Comparison of ENCODE assay signal across 7 cellular contexts in the genomic region with DNA sequence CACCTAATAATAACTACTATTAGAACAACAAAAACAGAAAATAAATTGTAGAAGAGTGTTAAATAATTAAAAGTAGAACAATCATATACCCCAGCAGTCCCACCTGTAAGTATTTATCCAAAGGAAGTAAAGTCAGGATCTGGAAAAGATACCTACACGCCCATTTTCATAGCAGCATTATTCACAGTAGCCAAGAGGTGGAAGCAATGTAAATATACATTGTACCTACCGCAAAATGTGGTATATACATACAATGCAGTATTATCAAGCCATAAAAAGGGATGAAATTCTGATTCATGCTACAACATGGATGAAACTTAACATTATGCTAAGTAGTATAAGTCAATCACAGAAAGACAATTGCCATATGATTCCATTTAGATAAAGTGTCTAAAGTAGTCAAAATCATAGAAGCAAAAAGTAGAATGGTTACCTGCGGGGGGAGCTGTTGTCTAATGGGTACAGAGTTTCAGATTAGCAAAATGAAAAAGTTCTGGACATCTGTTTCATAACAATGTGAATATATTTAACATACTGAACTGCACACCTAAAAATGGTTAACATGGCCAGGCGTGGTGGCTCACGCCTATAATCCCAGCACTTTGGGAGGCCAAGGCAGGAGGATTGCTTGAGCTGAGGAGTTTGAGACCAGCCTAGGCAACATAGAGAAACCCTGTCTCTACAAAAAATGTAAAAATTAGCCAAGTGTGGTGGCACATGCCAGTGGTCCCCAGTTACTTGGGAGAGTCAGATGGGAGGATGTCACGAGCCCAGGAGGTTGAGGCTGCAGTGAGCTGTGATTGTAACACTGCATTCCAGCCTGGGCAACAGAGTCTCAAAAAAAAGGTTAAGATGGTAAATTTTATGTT. TPM values are rescaled to one million over a fixed set of nuclear protein-coding genes. Genes with fewer than 3 reads are reported as not detected.
DNase-seq lines count a peak whose midpoint lies in the region; ATAC-seq, FAIRE-seq and TF ChIP-seq lines count a peak whose summit lies in the region.

No MANE protein-coding gene starts in this region.

- RAD21 ChIA-PET in GM12878 (lab: Charles Lee; ENCODE audit: unreplicated experiment): interaction anchor here (0.6 to 2.1 kb wide), 14 partner anchors 26 to 550 kb away, joined by 3 to 24 read pairs (median 4); a partner anchor contains a TSS

- H3K4me1 Mint-ChIP-seq in stimulated activated naive B cell treated with anti-CD40 and anti-IgM and Interleukin-4, amounts not matched to agents 10 μg/mL and 1 μg/mL and 100 μg/mL, for 72 hours: peaks cover 6 to 9% of the 10 kb centered on the region in 2 donors

- H3K4me2 ChIP-seq in GM12878 (ENCODE audit: control insufficient read depth, insufficient read depth): 0 out of 2 replicates have a peak overlapping the region, but pooled peaks have one; percentile 30

- H3K36me3 Mint-ChIP-seq in stimulated activated naive B cell treated with anti-CD40 and anti-IgM and Interleukin-4, amounts not matched to agents 10 μg/mL and 1 μg/mL and 100 μg/mL, for 72 hours: no peaks in the 10 kb centered on the region

- H4K20me1 ChIP-seq in GM12878 (ENCODE audit: control insufficient read depth, insufficient read depth): no peaks in the 10 kb centered on the region

- TF ChIP-seq CTCF in GM12875 (IDR thresholded peaks at IDR 0.05; ENCODE audit: borderline replicate concordance, insufficient read depth, low read depth, low read length): peak; percentile 29; the same call in 1 of the 2 replicates
- TF ChIP-seq CTCF in NB4 (IDR thresholded peaks at IDR 0.05; ENCODE audit: low read depth, low read length): peak; percentile 73
- peak; percentile 62 to 77 (median 64); a peak in 5 of 6 replicates for TF ChIP-seq CTCF in GM12878 (IDR thresholded peaks at IDR 0.05 in 2 of 3, conservative IDR thresholded peaks at IDR 0.05 in 1 of 3; ENCODE audit: control insufficient read depth in 2 of 3, extremely low read depth in 1 of 3, insufficient read depth in 1 of 3, low read depth in 3 of 3, low read length in 3 of 3)

- TF ChIP-seq POLR2A in NB4 (IDR thresholded peaks at IDR 0.05; ENCODE audit: extremely low read depth, insufficient read length): no peak
- no peak for TF ChIP-seq POLR2A in GM12878 (IDR thresholded peaks at IDR 0.05; ENCODE audit: low read depth, low read length)

- in situ Hi-C loops in GM12878 (cut with MboI): loop anchor here (5.0 kb wide), 3 partner anchors 254 to 549 kb away; no protein-coding TSS in a partner anchor

- H3K9me3 ChIP-seq in GM12878 (replicated peaks; ENCODE audit: control insufficient read depth, insufficient read depth, low read length): no peaks in the 10 kb centered on the region

- H3K9ac ChIP-seq in GM12878 (ENCODE audit: control insufficient read depth, insufficient read depth, low read length): no peak overlapping the region

- H3K27me3 ChIP-seq in GM12878 (replicated peaks in 1 of 2; ENCODE audit: control insufficient read depth in 2 of 2, insufficient read depth in 2 of 2, low read length in 1 of 2): no peaks in the 10 kb centered on the region

- H3K27me3 Mint-ChIP-seq in stimulated activated naive B cell treated with anti-CD40 and anti-IgM and Interleukin-4, amounts not matched to agents 10 μg/mL and 1 μg/mL and 100 μg/mL, for 72 hours: peaks cover 6 to 13% of the 10 kb centered on the region in 2 donors

- H2AFZ ChIP-seq in GM12878 (ENCODE audit: control insufficient read depth, low read depth, low read length): peak overlapping the region; percentile 66

- H3K4me1 ChIP-seq in GM12878 (ENCODE audit: control insufficient read depth, insufficient read depth, low read length): peaks cover 5% of the 10 kb centered on the region

- POLR2A ChIA-PET in GM12878 (lab: Charles Lee): interaction anchor here (0.6 kb wide), 1 partner anchor 202 kb away, joined by 3 read pairs; no protein-coding TSS in a partner anchor

- ATAC-seq in GM12878: peak; percentile 95
- ATAC-seq in stimulated activated naive B cell treated with anti-CD40 and anti-IgM and Interleukin-4, amounts not matched to agents 10 μg/mL and 1 μg/mL and 100 μg/mL, for 72 hours (replicated peaks): peak; percentile 83 to 84
- no peak for ATAC-seq in HG02973 (IDR thresholded peaks at IDR 0.05; ENCODE audit: unreplicated experiment)

- H3K27ac ChIP-seq in GM12878 (ENCODE audit: control insufficient read depth, insufficient read depth): no peak overlapping the region

- H3K4me3 Mint-ChIP-seq in stimulated activated naive B cell treated with anti-CD40 and anti-IgM and Interleukin-4, amounts not matched to agents 10 μg/mL and 1 μg/mL and 100 μg/mL, for 72 hours: no peak overlapping the region

- H3K4me3 ChIP-seq in GM12875 (ENCODE audit: low read depth, low read length) (no peak overlapping the region), NB4 (ENCODE audit: low read depth, low read length) (no peak overlapping the region), GM12878 (no peak overlapping the region)

- no peaks in the 10 kb centered on the region for H3K36me3 ChIP-seq in GM12878 (ENCODE audit: control insufficient read depth in 2 of 2, insufficient read depth in 2 of 2, low read length in 1 of 2)

- H3K79me2 ChIP-seq in GM12878 (ENCODE audit: control insufficient read depth, insufficient read depth, low read length): no peaks in the 10 kb centered on the region

- 17% methylated on average over 6 of the region's 6 CpGs for WGBS in GM12878 (ENCODE audit: insufficient coverage, insufficient replicate concordance, low lambda C conversion rate, missing lambda C conversion rate)

- SMC1A ChIA-PET in GM12878 (lab: Charles Lee; ENCODE audit: uncharacterized antibody, unreplicated experiment): interaction anchor here (0.6 to 1.7 kb wide), 17 partner anchors 13 to 663 kb away, joined by 3 to 14 read pairs (median 4); a partner anchor contains a TSS

- intact Hi-C loops in GM12878 (cut with micrococcal nuclease; ENCODE audit: unreplicated experiment): loop anchor here (1.0 to 5.0 kb wide), 4 partner anchors 164 to 549 kb away; no protein-coding TSS in a partner anchor

- peak overlapping the region; percentile 26 for H3K27ac Mint-ChIP-seq in stimulated activated naive B cell treated with anti-CD40 and anti-IgM and Interleukin-4, amounts not matched to agents 10 μg/mL and 1 μg/mL and 100 μg/mL, for 72 hours

- no peaks in the 10 kb centered on the region for H3K9me3 Mint-ChIP-seq in stimulated activated naive B cell treated with anti-CD40 and anti-IgM and Interleukin-4, amounts not matched to agents 10 μg/mL and 1 μg/mL and 100 μg/mL, for 72 hours

- TF ChIP-seq RAD21 in GM12878 (IDR thresholded peaks at IDR 0.05; ENCODE audit: insufficient read depth, low read depth, low read length): peak; percentile 94

- BruUV-seq in GM12878 (replicated peaks; lab: Mats Ljungman, UMichigan): no TSS peak

- CTCF ChIA-PET in GM12878 (lab: Yijun Ruan, JAX): interaction anchor here (0.6 to 3.0 kb wide), 18 partner anchors 11 to 548 kb away, joined by 3 to 25 read pairs (median 4); a partner anchor contains a TSS

- no peak for TF ChIP-seq EP300 in GM12878 (IDR thresholded peaks at IDR 0.05; ENCODE audit: borderline replicate concordance in 1 of 2, control insufficient read depth in 1 of 2, low read depth in 2 of 2, low read length in 2 of 2)

- DNase-seq in NB4 (ENCODE audit: low read depth) (peak; percentile 83), SW480 (ENCODE audit: low spot score) (peak; percentile 85), GM12878 (ENCODE audit: low read depth, low spot score) (peak; percentile 53), kidney glomerular epithelial cell (lab: John Stamatoyannopoulos, UW) (peak; percentile 56)
- DNase-seq in stimulated activated naive B cell treated with anti-CD40 and anti-IgM and Interleukin-4, amounts not matched to agents 10 μg/mL and 1 μg/mL and 100 μg/mL, for 72 hours: peak; percentile 23

- FAIRE-seq in GM12878 (lab: Jason Lieb, UNC): peak; percentile 86

RNA-seq across cellular contexts. Expression of a gene that starts 6.0 kb away (rescaled TPM):
- total RNA-seq in GM12878 (2013; cell fraction: nucleolus; rRNA removed): 141 and 178 TPM in 2 replicates
- total RNA-seq in GM12878 (2014; rRNA removed) (71.3 and 75.3 TPM in 2 replicates), GM12878 (2014; rRNA removed; fragmentation: Illumina TruSeq; extraction: Trizol) (39.1 and 41.4 TPM in 2 replicates), GM12878 (2021) (41.6 and 48.1 TPM in 2 replicates)
- 49.3 TPM for polyA plus RNA-seq in GM12878 (2011; ENCODE audit: low read depth)
- polyA plus RNA-seq in GM12878 (2011; rRNA removed) (67.1 and 69.8 TPM in 2 replicates), GM12878 (2014; fragmentation: Illumina TruSeq; extraction: Trizol) (37.3 and 38.9 TPM in 2 replicates), GM12878 (2014; fragmentation: Nextera tagmentation; extraction: Ambion mirVana) (10 to 100 TPM; 20.8 to 21.0 TPM), GM12878 (2014; rRNA removed) (48.1 and 53.9 TPM in 2 replicates), GM12878 (2016; fragmentation: Nextera tagmentation; extraction: Ambion mirVana) (10 to 100 TPM; 55.6 to 57.4 TPM)
- 82.6 and 87.1 TPM in 2 replicates for polyA plus RNA-seq in GM12878 (2011; cell fraction: cytosol; rRNA removed)
- polyA plus RNA-seq in GM12878 (2011; cell fraction: nucleus; rRNA removed): 70.6 and 72.2 TPM in 2 replicates
- 51.2 and 51.5 TPM in 2 replicates for polyA plus RNA-seq in GM12878 (2012)
- polyA minus RNA-seq in GM12878 (2011; rRNA and poly(A)+ RNA removed): 58.4 and 72.4 TPM in 2 replicates
- 28.4 and 31.1 TPM in 2 replicates for polyA minus RNA-seq in GM12878 (2011; cell fraction: cytosol; rRNA and poly(A)+ RNA removed)
- 33.5 and 53.0 TPM in 2 replicates for polyA minus RNA-seq in GM12878 (2011; cell fraction: nucleus; rRNA and poly(A)+ RNA removed)

RNA-seq across cellular contexts. Expression of a gene that starts 14.4 kb away (rescaled TPM):
- 56.8 and 76.3 TPM in 2 replicates for total RNA-seq in GM12878 (2013; cell fraction: nucleolus; rRNA removed)
- 93.2 and 97.4 TPM in 2 replicates for total RNA-seq in GM12878 (2014; rRNA removed)
- 51.5 and 52.1 TPM in 2 replicates for total RNA-seq in GM12878 (2014; rRNA removed; fragmentation: Illumina TruSeq; extraction: Trizol)
- total RNA-seq in GM12878 (2021): 86.3 and 92.4 TPM in 2 replicates
- polyA plus RNA-seq in GM12878 (2011; ENCODE audit: low read depth): 40.2 TPM
- polyA plus RNA-seq in GM12878 (2011; rRNA removed): 56.0 and 82.9 TPM in 2 replicates
- 85.7 and 112 TPM in 2 replicates for polyA plus RNA-seq in GM12878 (2011; cell fraction: cytosol; rRNA removed)
- 182 and 194 TPM in 2 replicates for polyA plus RNA-seq in GM12878 (2011; cell fraction: nucleus; rRNA removed)
- polyA plus RNA-seq in GM12878 (2012): 57.3 and 65.1 TPM in 2 replicates
- 39.1 and 78.1 TPM in 2 replicates for polyA plus RNA-seq in GM12878 (2014; fragmentation: Illumina TruSeq; extraction: Trizol)
- polyA plus RNA-seq in GM12878 (2014; fragmentation: Nextera tagmentation; extraction: Ambion mirVana): 10 to 100 TPM; 19.8 to 48.3 TPM
- polyA plus RNA-seq in GM12878 (2014; rRNA removed): 79.6 and 93.8 TPM in 2 replicates
- polyA plus RNA-seq in GM12878 (2016; fragmentation: Nextera tagmentation; extraction: Ambion mirVana): 100 to 1,000 TPM; 127 to 136 TPM
- polyA minus RNA-seq in GM12878 (2011; rRNA and poly(A)+ RNA removed): 75.0 and 100 TPM in 2 replicates
- polyA minus RNA-seq in GM12878 (2011; cell fraction: cytosol; rRNA and poly(A)+ RNA removed): 26.6 and 29.3 TPM in 2 replicates
- polyA minus RNA-seq in GM12878 (2011; cell fraction: nucleus; rRNA and poly(A)+ RNA removed): 51.5 and 87.5 TPM in 2 replicates

RNA-seq across cellular contexts. Expression of a gene that starts 18.4 kb away (rescaled TPM):
- 59.5 and 66.5 TPM in 2 replicates for total RNA-seq in GM12878 (2013; cell fraction: nucleolus; rRNA removed)
- total RNA-seq in GM12878 (2014; rRNA removed) (60.6 and 63.5 TPM in 2 replicates), GM12878 (2014; rRNA removed; fragmentation: Illumina TruSeq; extraction: Trizol) (20.5 and 23.1 TPM in 2 replicates), GM12878 (2021) (103 and 104 TPM in 2 replicates)
- polyA plus RNA-seq in GM12878 (2011; ENCODE audit: low read depth): 21.1 TPM
- polyA plus RNA-seq in GM12878 (2011; rRNA removed) (16.7 and 33.8 TPM in 2 replicates), GM12878 (2014; fragmentation: Illumina TruSeq; extraction: Trizol) (39.9 and 56.7 TPM in 2 replicates), GM12878 (2014; fragmentation: Nextera tagmentation; extraction: Ambion mirVana) (1 to 10 TPM; 4.1 to 4.2 TPM), GM12878 (2014; rRNA removed) (44.7 and 49.1 TPM in 2 replicates), GM12878 (2016; fragmentation: Nextera tagmentation; extraction: Ambion mirVana) (10 to 100 TPM; 52.0 to 53.2 TPM)
- polyA plus RNA-seq in GM12878 (2011; cell fraction: cytosol; rRNA removed): 49.7 and 61.0 TPM in 2 replicates
- 98.8 and 106 TPM in 2 replicates for polyA plus RNA-seq in GM12878 (2011; cell fraction: nucleus; rRNA removed)
- 38.1 and 42.9 TPM in 2 replicates for polyA plus RNA-seq in GM12878 (2012)
- polyA minus RNA-seq in GM12878 (2011; rRNA and poly(A)+ RNA removed): 87.7 and 88.6 TPM in 2 replicates
- 34.1 and 34.2 TPM in 2 replicates for polyA minus RNA-seq in GM12878 (2011; cell fraction: cytosol; rRNA and poly(A)+ RNA removed)
- 25.9 and 35.4 TPM in 2 replicates for polyA minus RNA-seq in GM12878 (2011; cell fraction: nucleus; rRNA and poly(A)+ RNA removed)

RNA-seq across cellular contexts. Expression of a gene that starts 46.9 kb away (rescaled TPM):
- 0.15 TPM in 1 of 2 replicates, not detected in the other for total RNA-seq in GM12878 (2013; cell fraction: nucleolus; rRNA removed)
- total RNA-seq in GM12878 (2014; rRNA removed) (0.11 TPM in 1 of 2 replicates, not detected in the other), GM12878 (2014; rRNA removed; fragmentation: Illumina TruSeq; extraction: Trizol) (not detected in 2 replicates), GM12878 (2021) (0.08 TPM in 1 of 2 replicates, not detected in the other)
- not detected for polyA plus RNA-seq in GM12878 (2011; ENCODE audit: low read depth)
- polyA plus RNA-seq in GM12878 (2011; rRNA removed) (0.37 and 0.90 TPM in 2 replicates), GM12878 (2014; fragmentation: Illumina TruSeq; extraction: Trizol) (0.01 TPM in 1 of 2 replicates, not detected in the other), GM12878 (2014; fragmentation: Nextera tagmentation; extraction: Ambion mirVana) (not detected), GM12878 (2014; rRNA removed) (0.03 TPM in 1 of 2 replicates, not detected in the other), GM12878 (2016; fragmentation: Nextera tagmentation; extraction: Ambion mirVana) (not detected)
- polyA plus RNA-seq in GM12878 (2011; cell fraction: cytosol; rRNA removed): 0.87 and 1.0 TPM in 2 replicates
- polyA plus RNA-seq in GM12878 (2011; cell fraction: nucleus; rRNA removed): 4.4 and 6.9 TPM in 2 replicates
- 0.01 and 0.03 TPM in 2 replicates for polyA plus RNA-seq in GM12878 (2012)
- 0.66 and 1.6 TPM in 2 replicates for polyA minus RNA-seq in GM12878 (2011; rRNA and poly(A)+ RNA removed)
- polyA minus RNA-seq in GM12878 (2011; cell fraction: cytosol; rRNA and poly(A)+ RNA removed): 0.40 and 0.62 TPM in 2 replicates
- 1.6 and 2.1 TPM in 2 replicates for polyA minus RNA-seq in GM12878 (2011; cell fraction: nucleus; rRNA and poly(A)+ RNA removed)

Comparison
In these comparisons a context has a peak if more than half of its experiments do, and no peak if none do; other contexts are left out.
1. DNase-seq: peak in every context shown above with its lines; median percentile 85 in SW480; 83 in NB4; 56 in kidney glomerular epithelial cell; 53 in GM12878; 23 in stimulated activated naive B cell treated with anti-CD40 and anti-IgM and Interleukin-4, amounts not matched to agents 10 μg/mL and 1 μg/mL and 100 μg/mL, for 72 hours.